ENCODE assay signal across 18 cellular contexts in genomic region chr1:43482240-43482639, GRCh38. TPM values are rescaled to one million over a fixed set of nuclear protein-coding genes. Genes with fewer than 3 reads are reported as not detected.
DNase-seq lines count a peak whose midpoint lies in the region; ATAC-seq, FAIRE-seq and TF ChIP-seq lines count a peak whose summit lies in the region.
"Had no signal": no experiment of that assay in that cellular context is flagged by ENCODE, and none has a peak within 500 bp of the region (broad histone marks: within the 10 kb centered on the region; RNA-seq: fewer than 3 reads in every experiment).

No MANE protein-coding gene starts in this region.

- H3K9ac ChIP-seq in astrocyte (ENCODE audit: low read length): no peak overlapping the region
- H3K9ac ChIP-seq: BLaER1 treated with 17β-estradiol and CSF1 and Interleukin-3, amounts not matched to agents 10 nM and 100 nM had no signal

- peak; percentile 26 for FAIRE-seq in astrocyte (lab: Jason Lieb, UNC)
- FAIRE-seq: GM12891 had no signal

- peaks cover 3% of the 10 kb centered on the region for H3K9me3 Mint-ChIP-seq in activated CD4-positive, alpha-beta T cell treated with anti-CD3 and anti-CD28 coated beads, Interleukin-2, amount 10 ng/mL, durations not matched to agents 7 days and 5 days
- H3K9me3 Mint-ChIP-seq in astrocyte (ENCODE audit: unreplicated experiment): peaks cover 6% of the 10 kb centered on the region

- ATAC-seq in left colon (peak; percentile 72), upper lobe of right lung (peak; percentile 14), GM19351 (IDR thresholded peaks at IDR 0.05; ENCODE audit: unreplicated experiment) (no peak)

- peak overlapping the region; percentile 71 for H3K27ac Mint-ChIP-seq in activated CD4-positive, alpha-beta T cell treated with anti-CD3 and anti-CD28 coated beads, Interleukin-2, amount 10 ng/mL, durations not matched to agents 7 days and 5 days
- no peak overlapping the region for H3K27ac Mint-ChIP-seq in astrocyte (ENCODE audit: unreplicated experiment)

- CTCF ChIA-PET in activated CD4-positive, alpha-beta T cell treated with anti-CD3 and anti-CD28 coated beads, Interleukin-2, amount 10 ng/mL, durations not matched to agents 7 days and 5 days (lab: Charles Lee): interaction anchor here (0.7 kb wide), 1 partner anchor 901 kb away, joined by 3 read pairs; no protein-coding TSS in a partner anchor

- H3K27ac ChIP-seq in astrocyte (ENCODE audit: low read depth, low read length) (no peak overlapping the region), upper lobe of right lung (peak overlapping the region; percentile 44)
- H3K27ac ChIP-seq: 22Rv1; BLaER1 treated with 17β-estradiol and CSF1 and Interleukin-3, amounts not matched to agents 10 nM and 100 nM had no signal

- H3K9me3 ChIP-seq in astrocyte (ENCODE audit: insufficient read depth, low read depth, low read length) (no peaks in the 10 kb centered on the region), upper lobe of right lung (no peaks in the 10 kb centered on the region)

- POLR2A ChIA-PET in activated CD4-positive, alpha-beta T cell treated with anti-CD3 and anti-CD28 coated beads, Interleukin-2, amount 10 ng/mL, durations not matched to agents 7 days and 5 days (lab: Charles Lee): no interaction called here

- H3K4me3 ChIP-seq in astrocyte (ENCODE audit: insufficient read depth, low read depth, low read length): no peak overlapping the region
- H3K4me3 ChIP-seq in upper lobe of right lung: no peak overlapping the region
- H3K4me3 ChIP-seq: BLaER1 treated with 17β-estradiol and CSF1 and Interleukin-3, amounts not matched to agents 10 nM and 100 nM had no signal

- H3K4me1 ChIP-seq in astrocyte (ENCODE audit: insufficient read depth, low read length) (no peaks in the 10 kb centered on the region), upper lobe of right lung (peaks cover 7% of the 10 kb centered on the region)

- H3K4me2 ChIP-seq in astrocyte (ENCODE audit: low read length): no peak overlapping the region

- H3K27me3 ChIP-seq in astrocyte (ENCODE audit: insufficient read depth, low read length) (no peaks in the 10 kb centered on the region), upper lobe of right lung (no peaks in the 10 kb centered on the region)
- H3K27me3 ChIP-seq: BLaER1 treated with 17β-estradiol and CSF1 and Interleukin-3, amounts not matched to agents 10 nM and 100 nM had no signal

- H4K20me1 ChIP-seq in astrocyte (ENCODE audit: insufficient read depth, low read length): no peaks in the 10 kb centered on the region
- H4K20me1 ChIP-seq: BLaER1 treated with 17β-estradiol and CSF1 and Interleukin-3, amounts not matched to agents 10 nM and 100 nM had no signal

- H2AFZ ChIP-seq in astrocyte (ENCODE audit: low read depth, low read length): no peak overlapping the region

- DNase-seq in activated CD4-positive, alpha-beta T cell treated with anti-CD3 and anti-CD28 coated beads, Interleukin-2, amount 10 ng/mL, durations not matched to agents 7 days and 5 days: no peak
- DNase-seq in activated CD4-positive, alpha-beta T cell treated with anti-CD3 and anti-CD28 coated beads, Interleukin-2, amount 50 U/mL, for 1 hour: no peak
- DNase-seq in astrocyte (ENCODE audit: low read depth) (no peak), left colon (no peak), upper lobe of right lung (no peak), posterior cingulate gyrus (no peak)
- no peak for DNase-seq in activated effector memory CD4-positive, alpha-beta T cell treated with Interleukin-2 at 50 U/mL for 16 hours
- DNase-seq: GDM1, Karpas-422, NCI-H1105, NCI-H1694, NCI-H2107, NCI-H345, NCI-H526 treated with DMSO at 0.1 percent for 48 hours had no signal

- H3K36me3 ChIP-seq in astrocyte (ENCODE audit: insufficient read depth, low read length): no peaks in the 10 kb centered on the region
- H3K36me3 ChIP-seq in upper lobe of right lung: no peaks in the 10 kb centered on the region
- H3K36me3 ChIP-seq: BLaER1 treated with 17β-estradiol and CSF1 and Interleukin-3, amounts not matched to agents 10 nM and 100 nM had no signal

- intact Hi-C loops in left colon (cut with DNase I, micrococcal nuclease) (no loop called here), upper lobe of right lung (cut with DNase I) (no loop called here), posterior cingulate gyrus (cut with DNase I) (no loop called here)

- H3K4me3 Mint-ChIP-seq in activated CD4-positive, alpha-beta T cell treated with anti-CD3 and anti-CD28 coated beads, Interleukin-2, amount 10 ng/mL, durations not matched to agents 7 days and 5 days: no peak overlapping the region
- no peak overlapping the region for H3K4me3 Mint-ChIP-seq in astrocyte (ENCODE audit: unreplicated experiment)

- peaks cover 6% of the 10 kb centered on the region for H3K4me1 Mint-ChIP-seq in activated CD4-positive, alpha-beta T cell treated with anti-CD3 and anti-CD28 coated beads, Interleukin-2, amount 10 ng/mL, durations not matched to agents 7 days and 5 days
- H3K4me1 Mint-ChIP-seq in astrocyte (ENCODE audit: low read depth, unreplicated experiment): peaks cover 2% of the 10 kb centered on the region

- TF ChIP-seq CTCF in astrocyte (IDR thresholded peaks at IDR 0.05; ENCODE audit: insufficient read depth, low read depth, low read length): no peak
- no peak for TF ChIP-seq CTCF in upper lobe of right lung (IDR thresholded peaks at IDR 0.05)

- peaks cover 18% of the 10 kb centered on the region for H3K27me3 Mint-ChIP-seq in activated CD4-positive, alpha-beta T cell treated with anti-CD3 and anti-CD28 coated beads, Interleukin-2, amount 10 ng/mL, durations not matched to agents 7 days and 5 days
- H3K27me3 Mint-ChIP-seq in astrocyte (ENCODE audit: low read depth, unreplicated experiment): no peaks in the 10 kb centered on the region

- no peaks in the 10 kb centered on the region for H3K36me3 Mint-ChIP-seq in activated CD4-positive, alpha-beta T cell treated with anti-CD3 and anti-CD28 coated beads, Interleukin-2, amount 10 ng/mL, durations not matched to agents 7 days and 5 days (ENCODE audit: low read depth)
- H3K36me3 Mint-ChIP-seq in astrocyte (ENCODE audit: low read depth, unreplicated experiment): peaks cover 3% of the 10 kb centered on the region

- H3K79me2 ChIP-seq in astrocyte (ENCODE audit: insufficient read depth, low read length): no peaks in the 10 kb centered on the region

RNA-seq across cellular contexts. Expression of gene HYI, which starts 28.5 kb away (rescaled TPM):
- total RNA-seq in activated CD4-positive, alpha-beta T cell treated with anti-CD3 and anti-CD28 coated beads, Interleukin-2, amount 10 ng/mL, durations not matched to agents 7 days and 5 days: 10 to 100 TPM; 20.6 to 25.8 TPM
- 24.2 and 31.0 TPM in 2 replicates for total RNA-seq in astrocyte
- total RNA-seq in left colon: 10 to 100 TPM; 60.9 to 74.3 TPM
- 72.6 TPM for total RNA-seq in upper lobe of right lung

RNA-seq across cellular contexts. Expression of gene PTPRF, which starts 48.4 kb away (rescaled TPM):
- total RNA-seq in activated CD4-positive, alpha-beta T cell treated with anti-CD3 and anti-CD28 coated beads, Interleukin-2, amount 10 ng/mL, durations not matched to agents 7 days and 5 days: under 1 TPM; 0.37 to 0.42 TPM
- total RNA-seq in astrocyte: 231 and 275 TPM in 2 replicates
- total RNA-seq in left colon: 100 to 1,000 TPM; 514 to 671 TPM
- 199 TPM for total RNA-seq in upper lobe of right lung

Comparison
In these comparisons a context has a peak if more than half of its experiments do, and no peak if none do; other contexts are left out.
1. RNA of gene PTPRF, which starts 48.4 kb away (total RNA-seq): 514 to 671 TPM in left colon, 231 to 275 TPM in astrocyte and 199 TPM in upper lobe of right lung (single experiment); 0.37 to 0.42 TPM in activated CD4-positive, alpha-beta T cell treated with anti-CD3 and anti-CD28 coated beads, Interleukin-2, amount 10 ng/mL, durations not matched to agents 7 days and 5 days; every median in the first group is over 100 times any median in the second.